Comparison of ENCODE assay signal across 18 cellular contexts in genomic region chr1:30995990-30996612, GRCh38.
A peak's percentile ranks its signal among the peaks of the same experiment; 100 is the strongest.
DNase-seq lines count a peak whose midpoint lies in the region; ATAC-seq and TF ChIP-seq lines count a peak whose summit lies in the region.
"Had no signal": no experiment of that assay in that cellular context is flagged by ENCODE, and none has a peak within 500 bp of the region (broad histone marks: within the 10 kb centered on the region; RNA-seq: fewer than 3 reads in every experiment).

No MANE protein-coding gene starts in this region.

- no peak overlapping the region for H4K5ac ChIP-seq in IMR-90 (ENCODE audit: low read depth, low read length)

- no peak overlapping the region for H3K4ac ChIP-seq in IMR-90 (ENCODE audit: low read depth, low read length)

- peaks cover 4% of the 10 kb centered on the region; the same call in 1 of the 2 replicates for H3K9me1 ChIP-seq in IMR-90 (ENCODE audit: insufficient read depth, low read length)

- dilution Hi-C loops in IMR-90 (cut with HindIII; ENCODE audit: low sequenced_read_pairs, unreplicated experiment) = no loop called here

- H3K36me3 ChIP-seq in IMR-90 (ENCODE audit: control insufficient read depth, insufficient read depth, low read length) (peaks cover 24% of the 10 kb centered on the region), heart right ventricle (peaks cover 0 to 85% (median 6%) of the 10 kb centered on the region in 9 donors), psoas muscle (ENCODE audit: insufficient read depth in 1 of 2, low read depth in 1 of 2) (peaks cover 2 to 20% of the 10 kb centered on the region in 2 donors)

- H3K79me1 ChIP-seq in IMR-90 (ENCODE audit: low read depth in 1 of 2, low read length in 2 of 2) = peaks cover 29 to 66% of the 10 kb centered on the region in 2 experiments

- no peak for TF ChIP-seq POLR2A in IMR-90 (IDR thresholded peaks at IDR 0.05; ENCODE audit: low read depth, low read length)

- TF ChIP-seq CTCF in IMR-90 (conservative IDR thresholded peaks at IDR 0.05; ENCODE audit: low read depth, low read length) (no peak), heart right ventricle (IDR thresholded peaks at IDR 0.05) (no peak), psoas muscle (IDR thresholded peaks at IDR 0.05) (no peak), CD14-positive monocyte (IDR thresholded peaks at IDR 0.05) (no peak)

- POLR2A ChIA-PET in IMR-90 (lab: Charles Lee; ENCODE audit: unreplicated experiment) = no interaction called here

- no CpG with 5 or more reads among the region's 3 CpGs for WGBS in IMR-90 (ENCODE audit: extremely low coverage in 2 of 2, insufficient read length in 1 of 2), 2 experiments
- WGBS in heart right ventricle, 2 donors = 51 to 53% methylated on average over 3 of the region's 3 CpGs
- 40 to 52% (median 42%) methylated on average over 3 of the region's 3 CpGs for WGBS in psoas muscle, 3 donors

- no peak overlapping the region for H2BK5ac ChIP-seq in IMR-90 (ENCODE audit: low read depth, low read length, poor library complexity, severe bottlenecking)

- peaks cover 50% of the 10 kb centered on the region for H4K20me1 ChIP-seq in IMR-90 (ENCODE audit: insufficient read depth, low read length)

- H4K8ac ChIP-seq in IMR-90 (ENCODE audit: low read depth in 2 of 2, low read length in 2 of 2) = no peak overlapping the region

- peaks cover 43 to 64% of the 10 kb centered on the region in 2 donors for H3K36me3 Mint-ChIP-seq in CD14-positive monocyte

- H3K27me3 ChIP-seq in IMR-90 (ENCODE audit: control insufficient read depth, insufficient read depth, low read length) = no peaks in the 10 kb centered on the region
- no peaks in the 10 kb centered on the region for H3K27me3 ChIP-seq in heart right ventricle
- H3K27me3 ChIP-seq in psoas muscle (ENCODE audit: insufficient read depth in 3 of 3, low read length in 2 of 3) = no peaks in the 10 kb centered on the region
- H3K27me3 ChIP-seq: BE2C, SJSA1 had no signal

- CTCF ChIA-PET in IMR-90 (lab: Yijun Ruan, JAX) = interaction anchor here (1.0 kb wide), 1 partner anchor 553 kb away, joined by 4 read pairs; no protein-coding TSS in a partner anchor

- no peak overlapping the region for H2BK120ac ChIP-seq in IMR-90 (ENCODE audit: low read depth, low read length)

- no peak overlapping the region for H3K4me2 ChIP-seq in IMR-90 (ENCODE audit: low read depth, low read length)

- DNase-seq in G401 (ENCODE audit: low spot score) (peak; percentile 50), IMR-90 (no peak), heart right ventricle (no peak), psoas muscle (no peak), foreskin melanocyte (no peak), NOMO-1 treated with dmso at 0.1 percent for 144 hours (lab: John Stamatoyannopoulos, UW; ENCODE audit: unreplicated experiment) (no peak), CD14-positive monocyte (ENCODE audit: low spot score) (no peak)
- DNase-seq: BE2C, DMS 273 treated with DMSO at 0.1 percent for 48 hours, GOT3, HFFc6, Kasumi-1, NCI-H1105 treated with DMSO at 0.1 percent for 48 hours, NCI-H1930, NCI-H2171, NCI-H510A, RPMI8226 had no signal

- H2AK9ac ChIP-seq in IMR-90 (replicated peaks; ENCODE audit: low read depth, low read length, poor library complexity) = no peak overlapping the region

- H3K4me1 ChIP-seq in IMR-90 (ENCODE audit: control insufficient read depth, insufficient read depth, low read length) (peaks cover 7% of the 10 kb centered on the region), heart right ventricle (peaks cover 0 to 32% (median 16%) of the 10 kb centered on the region in 9 donors), psoas muscle (peaks cover 40% of the 10 kb centered on the region)
- H3K4me1 ChIP-seq: BE2C, SJSA1 had no signal

- BruUV-seq in IMR-90 (replicated peaks; lab: Mats Ljungman, UMichigan) = no TSS peak

- intact Hi-C loops in IMR-90 (cut with micrococcal nuclease) = no loop called here
- intact Hi-C loops in heart right ventricle (cut with DNase I) = no loop called here
- intact Hi-C loops in psoas muscle (cut with DNase I) = loop anchor here in 1 of 2 donors (10.0 kb wide), 1 partner anchor 169 kb away; no protein-coding TSS in a partner anchor
- intact Hi-C loops in CD14-positive monocyte (cut with micrococcal nuclease) = no loop called here

- H2AK5ac ChIP-seq in IMR-90 (ENCODE audit: low read depth, low read length) = no peak overlapping the region

- no peak overlapping the region for H3K56ac ChIP-seq in IMR-90 (ENCODE audit: extremely low read depth, insufficient read depth, low read length)

- ATAC-seq in IMR-90 (ENCODE audit: low read depth) (no peak), heart right ventricle (peak in 5 of 8 donors; percentile 57 to 73 (median 67)), psoas muscle (peak; percentile 42 to 59 (median 51))

- H3K23ac ChIP-seq in IMR-90 (ENCODE audit: low read depth, low read length) = peak overlapping the region; percentile 37; the same call in 1 of the 2 replicates

- TF ChIP-seq RAD21 in IMR-90 (IDR thresholded peaks at IDR 0.05; ENCODE audit: low read length) = no peak

- no peak overlapping the region for H2BK20ac ChIP-seq in IMR-90 (ENCODE audit: low read depth, low read length)

- H3K9ac ChIP-seq in IMR-90 (ENCODE audit: low read depth, low read length) = no peak overlapping the region

- H3K27ac Mint-ChIP-seq in CD14-positive monocyte = peak overlapping the region in 2 of 7 donors; percentile 10 to 40

- no peak overlapping the region for H3K4me3 Mint-ChIP-seq in CD14-positive monocyte
- H3K4me3 Mint-ChIP-seq: HFFc6 had no signal

- H3K9me3 Mint-ChIP-seq in CD14-positive monocyte = no peaks in the 10 kb centered on the region
- H3K9me3 Mint-ChIP-seq: HFFc6 had no signal

- in situ Hi-C loops in G401 (cut with HindIII; ENCODE audit: low sequenced_read_pairs) (no loop called here), IMR-90 (cut with MboI; ENCODE audit: low sequenced_read_pairs) (no loop called here)

- H4K91ac ChIP-seq in IMR-90 (ENCODE audit: insufficient read depth, low read depth, low read length) = no peak overlapping the region

- no peak overlapping the region for H3K14ac ChIP-seq in IMR-90 (replicated peaks; ENCODE audit: low read depth, low read length)

- H3K4me1 Mint-ChIP-seq in CD14-positive monocyte = peaks cover 47% of the 10 kb centered on the region

- H3K27ac ChIP-seq in IMR-90 (ENCODE audit: insufficient read depth, low read length) (no peak overlapping the region), heart right ventricle (no peak overlapping the region), psoas muscle (peak overlapping the region; percentile 43)
- H3K27ac ChIP-seq: SJSA1 had no signal

- H3K9me3 ChIP-seq in IMR-90 (ENCODE audit: control insufficient read depth, insufficient read depth, low read length) (no peaks in the 10 kb centered on the region), heart right ventricle (no peaks in the 10 kb centered on the region), psoas muscle (no peaks in the 10 kb centered on the region)
- H3K9me3 ChIP-seq: BE2C, SJSA1 had no signal

- peaks cover 0 to 1% (median 0%) of the 10 kb centered on the region in 3 donors for H3K27me3 Mint-ChIP-seq in CD14-positive monocyte (ENCODE audit: low read depth in 3 of 3)

- H3K4me3 ChIP-seq in IMR-90 (ENCODE audit: insufficient read depth, low read depth, low read length) (no peak overlapping the region), heart right ventricle (no peak overlapping the region), psoas muscle (no peak overlapping the region)
- H3K4me3 ChIP-seq: SJSA1 had no signal

- H3K18ac ChIP-seq in IMR-90 (ENCODE audit: low read depth, low read length) = no peak overlapping the region

- H2BK15ac ChIP-seq in IMR-90 (ENCODE audit: low read depth, low read length) = no peak overlapping the region

- H2AFZ ChIP-seq in IMR-90 (replicated peaks; ENCODE audit: low read length, poor library complexity) = no peak overlapping the region

TF ChIP-seq in IMR-90, 13 proteins besides CTCF, POLR2A, EP300 and RAD21:
- TF ChIP-seq FOS (IDR thresholded peaks at IDR 0.05; ENCODE audit: low read depth, low read length) = no peak
- no peak for TF ChIP-seq RFX5 (IDR thresholded peaks at IDR 0.05; ENCODE audit: low read depth, low read length)
- no peak for TF ChIP-seq BHLHE40 (IDR thresholded peaks at IDR 0.05; ENCODE audit: low read depth, low read length)
- TF ChIP-seq MXI1 (IDR thresholded peaks at IDR 0.05; ENCODE audit: borderline replicate concordance, low read depth, low read length) = no peak
- TF ChIP-seq, protein P1, sequence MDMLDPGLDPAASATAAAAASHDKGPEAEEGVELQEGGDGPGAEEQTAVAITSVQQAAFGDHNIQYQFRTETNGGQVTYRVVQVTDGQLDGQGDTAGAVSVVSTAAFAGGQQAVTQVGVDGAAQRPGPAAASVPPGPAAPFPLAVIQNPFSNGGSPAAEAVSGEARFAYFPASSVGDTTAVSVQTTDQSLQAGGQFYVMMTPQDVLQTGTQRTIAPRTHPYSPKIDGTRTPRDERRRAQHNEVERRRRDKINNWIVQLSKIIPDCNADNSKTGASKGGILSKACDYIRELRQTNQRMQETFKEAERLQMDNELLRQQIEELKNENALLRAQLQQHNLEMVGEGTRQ (IDR thresholded peaks at IDR 0.05; ENCODE audit: low read depth, low read length) = no peak
- no peak for TF ChIP-seq ELK1 (IDR thresholded peaks at IDR 0.05; ENCODE audit: borderline replicate concordance, low read depth, low read length)
- no peak for TF ChIP-seq MAZ (IDR thresholded peaks at IDR 0.05; ENCODE audit: borderline replicate concordance, low read depth, low read length)
- TF ChIP-seq SMC3 (IDR thresholded peaks at IDR 0.05; ENCODE audit: low read depth, low read length) = no peak
